Comparison of ENCODE assay signal across 8 cellular contexts in genomic region chr1:145858238-145858936, GRCh38. TPM values are rescaled to one million over a fixed set of nuclear protein-coding genes. Genes with fewer than 3 reads are reported as not detected.
DNase-seq lines count a peak whose midpoint lies in the region; TF ChIP-seq lines count a peak whose summit lies in the region.

No MANE protein-coding gene starts in this region.

- TF ChIP-seq CTCF in astrocyte of the spinal cord (IDR thresholded peaks at IDR 0.05; ENCODE audit: low read depth, low read length) (no peak), spleen (IDR thresholded peaks at IDR 0.05 in 8 of 11, conservative IDR thresholded peaks at IDR 0.05 in 3 of 11) (no peak)

- intact Hi-C loops in spleen (cut with DNase I; ENCODE audit: low total_unique reads), result no loop called here

- peaks cover 4% of the 10 kb centered on the region; the same call in 1 of the 2 replicates for H3K4me1 ChIP-seq in HUES64 (ENCODE audit: insufficient read depth, low read length)
- H3K4me1 ChIP-seq in spleen, result peaks cover 3 to 27% (median 15%) of the 10 kb centered on the region in 6 donors

- H3K36me3 ChIP-seq in HUES64 (ENCODE audit: insufficient read depth, low read length) (peaks cover 39% of the 10 kb centered on the region), spleen (peaks cover 0 to 35% (median 32%) of the 10 kb centered on the region in 6 donors)

- H3K9ac ChIP-seq in HUES64 (ENCODE audit: low read depth, low read length), result peak overlapping the region; percentile 88

- under 1% methylated on average over 41 of the region's 41 CpGs for WGBS in HUES64
- WGBS in spleen, 5 donors, result 0 to 2% (median 1%) methylated on average over 34 to 41 of the region's 41 CpGs

- H3K27ac ChIP-seq in HUES64 (ENCODE audit: low read depth, low read length) (peak overlapping the region; percentile 90), spleen (peak overlapping the region; percentile 84 to 96 (median 90))

- TF ChIP-seq POLR2A in spleen (IDR thresholded peaks at IDR 0.05), result no peak

- DNase-seq in NCI-H2196 treated with DMSO at 0.1 percent for 48 hours (lab: John Stamatoyannopoulos, UW; ENCODE audit: unreplicated experiment), result peak; percentile 21
- DNase-seq in NCI-H2196 (lab: John Stamatoyannopoulos, UW; ENCODE audit: unreplicated experiment), result no peak
- DNase-seq in T follicular helper cell (ENCODE audit: low read depth), result peak; percentile 57
- peak; percentile 22 for DNase-seq in astrocyte of the spinal cord (ENCODE audit: low read depth, low spot score)
- peak; percentile 86 for DNase-seq in iPS-NIHi11 (ENCODE audit: low spot score)
- peak; percentile 88 for DNase-seq in spleen
- DNase-seq in NOMO-1 (lab: John Stamatoyannopoulos, UW; ENCODE audit: unreplicated experiment in 2 of 2), result no peak

- in situ Hi-C loops in astrocyte of the spinal cord (cut with HindIII; ENCODE audit: low sequenced_read_pairs), result no loop called here

- H3K4me3 ChIP-seq in HUES64 (ENCODE audit: low read length), result peak overlapping the region; percentile 81
- H3K4me3 ChIP-seq in astrocyte of the spinal cord (ENCODE audit: low read depth, low read length), result peak overlapping the region; percentile 85
- H3K4me3 ChIP-seq in spleen, result peak overlapping the region; percentile 65 to 93 (median 86)

- H3K9me3 ChIP-seq in HUES64 (ENCODE audit: insufficient read depth, low read depth, low read length) (no peaks in the 10 kb centered on the region; the same call in 1 of the 2 replicates), spleen (no peaks in the 10 kb centered on the region)

- H3K27me3 ChIP-seq in HUES64 (ENCODE audit: insufficient read depth, low read length), result no peaks in the 10 kb centered on the region
- H3K27me3 ChIP-seq in spleen (replicated peaks in 1 of 7), result no peaks in the 10 kb centered on the region

RNA-seq across cellular contexts. Expression of gene PIAS3, which starts 0.5 kb away (rescaled TPM):
- 27.8 TPM for polyA plus RNA-seq in HUES64 (2013, experiment 1 of 2)
- polyA plus RNA-seq in HUES64 (2013, experiment 2 of 2), result 35.1 TPM
- 10 to 100 TPM; 20.1 to 29.5 (median 26.2) TPM for total RNA-seq in spleen
- 10 to 100 TPM; 10.1 to 16.9 (median 11.7) TPM for polyA plus RNA-seq in spleen

RNA-seq across cellular contexts. Expression of gene NUDT17, which starts 13.0 kb away (rescaled TPM):
- 1.8 TPM for polyA plus RNA-seq in HUES64 (2013, experiment 1 of 2)
- 2.0 TPM for polyA plus RNA-seq in HUES64 (2013, experiment 2 of 2)
- total RNA-seq in spleen, result 1 to 10 TPM; 4.3 to 7.5 (median 5.4) TPM
- polyA plus RNA-seq in spleen, result 1 to 10 TPM; 4.8 to 6.7 (median 4.8) TPM

RNA-seq across cellular contexts. Expression of gene ANKRD35, which starts 27.3 kb away (rescaled TPM):
- polyA plus RNA-seq in HUES64 (2013, experiment 1 of 2), result 1.2 TPM
- 1.5 TPM for polyA plus RNA-seq in HUES64 (2013, experiment 2 of 2)
- 1 to 10 TPM in 1 of 7 donors, under 1 TPM in 6; 0.26 to 1.3 (median 0.47) TPM for total RNA-seq in spleen
- polyA plus RNA-seq in spleen, result under 1 TPM; 0.38 to 0.65 (median 0.57) TPM

RNA-seq across cellular contexts. Expression of gene POLR3C, which starts 34.4 kb away (rescaled TPM):
- 29.5 TPM for polyA plus RNA-seq in HUES64 (2013, experiment 1 of 2)
- 30.6 TPM for polyA plus RNA-seq in HUES64 (2013, experiment 2 of 2)
- total RNA-seq in spleen, result 10 to 100 TPM; 28.5 to 37.0 (median 32.5) TPM
- polyA plus RNA-seq in spleen, result 10 to 100 TPM; 15.7 to 17.2 (median 16.2) TPM

RNA-seq across cellular contexts. Expression of gene RNF115, which starts 34.5 kb away (rescaled TPM):
- 8.4 TPM for polyA plus RNA-seq in HUES64 (2013, experiment 1 of 2)
- 7.4 TPM for polyA plus RNA-seq in HUES64 (2013, experiment 2 of 2)
- total RNA-seq in spleen, result 10 to 100 TPM; 12.0 to 27.2 (median 17.5) TPM
- 1 to 10 TPM; 4.8 to 5.9 (median 5.0) TPM for polyA plus RNA-seq in spleen

Comparison
In these comparisons a context has a peak if more than half of its experiments do, and no peak if none do; other contexts are left out.
1. DNase-seq: peak in NCI-H2196 treated with DMSO at 0.1 percent for 48 hours (single experiment), T follicular helper cell (single experiment), astrocyte of the spinal cord (single experiment), iPS-NIHi11 (single experiment) and spleen (single experiment); none in NCI-H2196 (single experiment) and NOMO-1 (0 of 2).
2. Peak in every context shown above with its lines, with median percentiles within 50 percentile points of each other: H3K4me3 ChIP-seq.